In the genomic region with DNA sequence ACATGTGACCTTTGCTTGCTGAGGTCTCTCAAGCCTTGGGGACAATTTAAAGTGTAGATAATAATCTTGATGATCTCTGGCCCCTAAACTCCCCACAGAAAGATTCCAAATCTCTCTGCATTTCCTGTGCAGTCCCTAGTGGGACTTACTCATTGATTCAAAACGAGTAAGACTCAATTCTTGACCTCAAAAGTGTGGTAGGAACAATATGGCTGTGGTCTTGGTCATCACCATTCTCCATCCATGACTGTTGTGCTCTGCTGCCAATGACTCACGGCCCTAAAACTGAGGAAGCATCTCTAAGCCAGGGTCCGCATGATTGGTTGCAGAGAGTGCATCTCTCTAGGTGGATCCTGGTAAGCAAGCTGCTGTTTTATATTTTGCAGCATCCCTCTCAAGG, we compare ENCODE assay signal across 19 cellular contexts.
DNase-seq lines count a peak whose midpoint lies in the region; ATAC-seq and TF ChIP-seq lines count a peak whose summit lies in the region.
"Had no signal": no experiment of that assay in that cellular context is flagged by ENCODE, and none has a peak within 500 bp of the region (broad histone marks: within the 10 kb centered on the region; RNA-seq: fewer than 3 reads in every experiment).

No MANE protein-coding gene starts in this region.

- H3K4me3 ChIP-seq in ACC112 (ENCODE audit: low read depth, low read length) (no peak overlapping the region), PC-3 (ENCODE audit: low read length) (no peak overlapping the region), fibroblast of pulmonary artery (replicated peaks; ENCODE audit: low read depth, low read length) (no peak overlapping the region), SJCRH30 (no peak overlapping the region)
- H3K4me3 ChIP-seq: lower lobe of right lung, neural progenitor cell, transverse colon had no signal

- intact Hi-C loops in PC-3 (cut with micrococcal nuclease) = no loop called here

- H3K4me1 ChIP-seq in ACC112 (ENCODE audit: control insufficient read depth, insufficient read depth, low read length, unreplicated experiment) (no peaks in the 10 kb centered on the region), PC-3 (ENCODE audit: insufficient read depth, low read length) (no peaks in the 10 kb centered on the region), SJCRH30 (no peaks in the 10 kb centered on the region)
- H3K4me1 ChIP-seq: BE2C, lower lobe of right lung, neural progenitor cell, transverse colon had no signal

- H3K9me3 ChIP-seq in PC-3 (ENCODE audit: low read length) (no peaks in the 10 kb centered on the region), SJCRH30 (replicated peaks) (no peaks in the 10 kb centered on the region)
- H3K9me3 ChIP-seq: BE2C, lower lobe of right lung, transverse colon had no signal

- H4K20me1 ChIP-seq in PC-3 (ENCODE audit: low read length) = no peaks in the 10 kb centered on the region

- peak overlapping the region; percentile 46 for H3K27ac ChIP-seq in ACC112 (ENCODE audit: low read depth, low read length)
- no peak overlapping the region for H3K27ac ChIP-seq in PC-3 (ENCODE audit: low read length)
- H3K27ac ChIP-seq in SJCRH30 = no peak overlapping the region
- H3K27ac ChIP-seq: KMS-11, lower lobe of right lung, neural progenitor cell, transverse colon had no signal

- POLR2A ChIA-PET in PC-3 (lab: Charles Lee; ENCODE audit: unreplicated experiment) = no interaction called here

- no peaks in the 10 kb centered on the region for H3F3A ChIP-seq in PC-3 (ENCODE audit: low read length, unreplicated experiment)

- ATAC-seq in PC-3 = no peak
- ATAC-seq in HG03342 (IDR thresholded peaks at IDR 0.05; ENCODE audit: unreplicated experiment) = no peak
- ATAC-seq in GM19395 (IDR thresholded peaks at IDR 0.05; ENCODE audit: unreplicated experiment) = no peak
- ATAC-seq: lower lobe of right lung, sciatic nerve had no signal

- no peaks in the 10 kb centered on the region for H3K79me2 ChIP-seq in ACC112 (ENCODE audit: control insufficient read depth, insufficient read depth, low read length, unreplicated experiment)
- no peaks in the 10 kb centered on the region for H3K79me2 ChIP-seq in PC-3 (ENCODE audit: low read length)

- DNase-seq in GM03348 (ENCODE audit: low spot score) = peak; percentile 66
- DNase-seq in PC-3 = peak; percentile 4
- DNase-seq in fibroblast of pulmonary artery (ENCODE audit: low read depth) = peak; percentile 2
- no peak for DNase-seq in NCI-H128 (lab: John Stamatoyannopoulos, UW; ENCODE audit: unreplicated experiment)
- DNase-seq in SJCRH30 = no peak
- DNase-seq: activated T-cell treated with anti-CD3 and anti-CD28 coated beads for 4 hours; BE2C; endodermal cell; lower lobe of right lung; NCI-H1694; NCI-H510A; stimulated activated CD4-positive, alpha-beta T cell treated with anti-CD3 and anti-CD28 coated beads, Interleukin-4, amount 100 ng/mL, for 24 hours; transverse colon had no signal

- no TSS peak for BruUV-seq in PC-3 (replicated peaks; lab: Mats Ljungman, UMichigan)

- H3K36me3 ChIP-seq in ACC112 (ENCODE audit: insufficient read depth, low read length) = no peaks in the 10 kb centered on the region
- no peaks in the 10 kb centered on the region for H3K36me3 ChIP-seq in PC-3 (ENCODE audit: low read depth, low read length)
- no peaks in the 10 kb centered on the region for H3K36me3 ChIP-seq in SJCRH30
- H3K36me3 ChIP-seq: BE2C, lower lobe of right lung, neural progenitor cell, transverse colon had no signal

- no peak overlapping the region for H2AFZ ChIP-seq in ACC112 (ENCODE audit: low read length, unreplicated experiment)
- no peak overlapping the region for H2AFZ ChIP-seq in PC-3 (ENCODE audit: low read length)
- H2AFZ ChIP-seq: neural progenitor cell had no signal

- H3K27me3 ChIP-seq in ACC112 (ENCODE audit: insufficient read depth, low read length) (no peaks in the 10 kb centered on the region), PC-3 (ENCODE audit: low read length) (peaks cover 21% of the 10 kb centered on the region; the same call in 1 of the 2 replicates), SJCRH30 (no peaks in the 10 kb centered on the region)
- H3K27me3 ChIP-seq: BE2C, neural progenitor cell, transverse colon had no signal

- CTCF ChIA-PET in PC-3 (lab: Charles Lee) = no interaction called here

- no peak for TF ChIP-seq CTCF in PC-3 (conservative IDR thresholded peaks at IDR 0.05; ENCODE audit: low read depth, low read length)
- TF ChIP-seq CTCF in fibroblast of pulmonary artery (IDR thresholded peaks at IDR 0.05; ENCODE audit: low read length, missing control alignments) = no peak

- no peak overlapping the region for H3K4me2 ChIP-seq in PC-3 (ENCODE audit: low read length)
- H3K4me2 ChIP-seq: KMS-11, neural progenitor cell had no signal

- H3K9me2 ChIP-seq in PC-3 (replicated peaks; ENCODE audit: low read length) = no peaks in the 10 kb centered on the region

- H3K9ac ChIP-seq in PC-3 (ENCODE audit: low read length) = no peak overlapping the region
- H3K9ac ChIP-seq: KMS-11, neural progenitor cell had no signal

Comparison
In these comparisons a context has a peak if more than half of its experiments do, and no peak if none do; other contexts are left out.
1. DNase-seq: peak in GM03348 (single experiment), PC-3 (single experiment) and fibroblast of pulmonary artery (single experiment); none in NCI-H128 (single experiment) and SJCRH30 (0 of 2).